25 cellular contexts compared by ENCODE assay signal in genomic region chr14:54695196-54695595, GRCh38.
"Had no signal": no experiment of that assay in that cellular context is flagged by ENCODE, and none has a peak within 500 bp of the region (broad histone marks: within the 10 kb centered on the region; RNA-seq: fewer than 3 reads in every experiment).

No MANE protein-coding gene starts in this region.

- H3K27me3 ChIP-seq: adrenal gland, colonic mucosa, left lung, stomach, tibial artery, upper lobe of right lung had no signal

- H3K9me3 ChIP-seq: adrenal gland, colonic mucosa, left lung, stomach, tibial artery, upper lobe of right lung had no signal

- DNase-seq: activated CD4-positive, alpha-beta memory T cell treated with anti-CD3 and anti-CD28 coated beads for 36 hours; activated CD4-positive, alpha-beta T cell treated with anti-CD3 and anti-CD28 coated beads, Interleukin-2, amount 10 ng/mL, durations not matched to agents 24 days and 14 days; activated CD8-positive, alpha-beta memory T cell treated with anti-CD3 and anti-CD28 coated beads, Interleukin-2, amount 50 U/mL, for 4 hours; activated effector memory CD4-positive, alpha-beta T cell treated with anti-CD3 and anti-CD28 coated beads, Interleukin-2, amount 50 U/mL, for 16 hours; activated naive CD4-positive, alpha-beta T cell treated with anti-CD3 and anti-CD28 coated beads for 36 hours; activated naive CD8-positive, alpha-beta T cell treated with anti-CD3 and anti-CD28 coated beads for 36 hours; activated T-cell treated with anti-CD3 and anti-CD28 coated beads, Interleukin-2, amount 50 U/mL, for 1 hour; aorta; colonic mucosa; effector CD8-positive, alpha-beta T cell; glutamatergic neuron; hippocampal formation; left lung; posterior cingulate gyrus; stimulated activated CD4-positive, alpha-beta T cell treated with anti-CD3 and anti-CD28 coated beads, Interleukin-15, amount 100 ng/mL, for 24 hours; stimulated activated CD4-positive, alpha-beta T cell treated with anti-CD3 and anti-CD28 coated beads, Interleukin-2, amount 100 ng/mL, for 24 hours; stimulated activated naive B cell treated with anti-CD40 and anti-IgM and Interleukin-4, amounts not matched to agents 10 μg/mL and 1 μg/mL and 100 μg/mL, for 72 hours; stomach; T-helper 9 cell; tibial artery; upper lobe of right lung had no signal

- H3K36me3 ChIP-seq: adrenal gland, colonic mucosa, left lung, stomach, tibial artery, upper lobe of right lung had no signal

- H3K4me3 ChIP-seq: adrenal gland, colonic mucosa, left lung, smooth muscle cell, stomach, tibial artery, upper lobe of right lung had no signal

- H3K27ac ChIP-seq: adrenal gland, colonic mucosa, left lung, stomach, tibial artery, upper lobe of right lung, VCaP had no signal

- ATAC-seq: left lung; sciatic nerve; stimulated activated naive B cell treated with anti-CD40 and anti-IgM and Interleukin-4, amounts not matched to agents 10 μg/mL and 1 μg/mL and 100 μg/mL, for 72 hours; upper lobe of right lung had no signal

- H3K4me1 ChIP-seq: colonic mucosa had no signal
